In genomic region chr7:33849004-33849403, GRCh38 we compare ENCODE assay signal across 1 cellular context.
TF ChIP-seq lines count a peak whose summit lies in the region.

No MANE protein-coding gene starts in this region.

TF ChIP-seq in IMR-90, 13 proteins besides CTCF, POLR2A, EP300 and RAD21 (continued from another document):
- TF ChIP-seq USF2 (IDR thresholded peaks at IDR 0.05; ENCODE audit: low read depth, low read length) (peak; percentile 64; the same call in 1 of the 2 replicates), FOS (IDR thresholded peaks at IDR 0.05; ENCODE audit: low read depth, low read length) (no peak)
